In genomic region chr1:84975035-84975434, GRCh38 we compare ENCODE assay signal across 14 cellular contexts. TPM values are rescaled to one million over a fixed set of nuclear protein-coding genes. Genes with fewer than 3 reads are reported as not detected.
DNase-seq lines count a peak whose midpoint lies in the region; ATAC-seq and TF ChIP-seq lines count a peak whose summit lies in the region.
"Had no signal": no experiment of that assay in that cellular context is flagged by ENCODE, and none has a peak within 500 bp of the region (broad histone marks: within the 10 kb centered on the region; RNA-seq: fewer than 3 reads in every experiment).

No MANE protein-coding gene starts in this region.

- no peaks in the 10 kb centered on the region for H3K27me3 ChIP-seq in PC-3 (ENCODE audit: low read length)
- H3K27me3 ChIP-seq: pancreas had no signal

- H3K9ac ChIP-seq in PC-3 (ENCODE audit: low read length), result no peak overlapping the region

- no peak overlapping the region for H3K4me3 ChIP-seq in PC-3 (ENCODE audit: low read length)
- H3K4me3 ChIP-seq: pancreas had no signal

- H3K27ac Mint-ChIP-seq in activated T-helper 17 cell treated with anti-CD3 and anti-CD28 coated beads, Interleukin-2, amount 50 U/mL, for 72 hours, result peak overlapping the region; percentile 75
- H3K27ac Mint-ChIP-seq: activated naive CD4-positive, alpha-beta T cell treated with anti-CD3 and anti-CD28 coated beads, Interleukin-2, amount 10 ng/mL, durations not matched to agents 7 days and 5 days; endodermal cell had no signal

- H3K36me3 ChIP-seq in PC-3 (ENCODE audit: low read depth, low read length), result no peaks in the 10 kb centered on the region
- H3K36me3 ChIP-seq: pancreas had no signal

- no peaks in the 10 kb centered on the region for H3K9me3 ChIP-seq in PC-3 (ENCODE audit: low read length)
- H3K9me3 ChIP-seq: pancreas had no signal

- no peaks in the 10 kb centered on the region for H4K20me1 ChIP-seq in PC-3 (ENCODE audit: low read length)

- H3K4me3 Mint-ChIP-seq in activated T-helper 17 cell treated with anti-CD3 and anti-CD28 coated beads, Interleukin-2, amount 50 U/mL, for 72 hours, result peak overlapping the region; percentile 61
- H3K4me3 Mint-ChIP-seq: activated naive CD4-positive, alpha-beta T cell treated with anti-CD3 and anti-CD28 coated beads, Interleukin-2, amount 10 ng/mL, durations not matched to agents 7 days and 5 days; endodermal cell had no signal

- H2AFZ ChIP-seq in PC-3 (ENCODE audit: low read length), result no peak overlapping the region

- BruUV-seq in PC-3 (replicated peaks; lab: Mats Ljungman, UMichigan), result no TSS peak

- no peaks in the 10 kb centered on the region for H3K27me3 Mint-ChIP-seq in activated T-helper 17 cell treated with anti-CD3 and anti-CD28 coated beads, Interleukin-2, amount 50 U/mL, for 72 hours

- intact Hi-C loops in PC-3 (cut with micrococcal nuclease), result no loop called here

- H3K9me2 ChIP-seq in PC-3 (replicated peaks; ENCODE audit: low read length), result no peaks in the 10 kb centered on the region

- H3K4me1 Mint-ChIP-seq in activated T-helper 17 cell treated with anti-CD3 and anti-CD28 coated beads, Interleukin-2, amount 50 U/mL, for 72 hours, result peaks cover 32% of the 10 kb centered on the region
- H3K4me1 Mint-ChIP-seq: endodermal cell had no signal

- H3K27ac ChIP-seq in PC-3 (ENCODE audit: low read length), result no peak overlapping the region
- H3K27ac ChIP-seq: pancreas had no signal

- no peaks in the 10 kb centered on the region for H3F3A ChIP-seq in PC-3 (ENCODE audit: low read length, unreplicated experiment)

- H3K36me3 Mint-ChIP-seq in activated T-helper 17 cell treated with anti-CD3 and anti-CD28 coated beads, Interleukin-2, amount 50 U/mL, for 72 hours (ENCODE audit: low read depth), result peaks cover 46% of the 10 kb centered on the region

- no peak for DNase-seq in Ammon's horn (ENCODE audit: low spot score)
- DNase-seq in PC-3, result no peak
- DNase-seq in stimulated activated CD4-positive, alpha-beta T cell treated with anti-CD3 and anti-CD28 coated beads, Interleukin-15, amount 100 ng/mL, for 24 hours, result no peak
- DNase-seq: activated CD4-positive, alpha-beta T cell treated with anti-CD3 and anti-CD28 coated beads, Interleukin-2, amount 50 U/mL, for 48 hours; activated naive CD4-positive, alpha-beta T cell treated with anti-CD3 and anti-CD28 coated beads, Interleukin-2, amount 10 ng/mL, durations not matched to agents 7 days and 5 days; endodermal cell; NCI-H1048; NCI-H345; pancreas had no signal

- POLR2A ChIA-PET in PC-3 (lab: Charles Lee; ENCODE audit: unreplicated experiment), result no interaction called here

- H3K4me1 ChIP-seq in PC-3 (ENCODE audit: insufficient read depth, low read length), result no peaks in the 10 kb centered on the region
- H3K4me1 ChIP-seq: pancreas had no signal

- H3K9me3 Mint-ChIP-seq in activated T-helper 17 cell treated with anti-CD3 and anti-CD28 coated beads, Interleukin-2, amount 50 U/mL, for 72 hours, result peaks cover 4% of the 10 kb centered on the region
- H3K9me3 Mint-ChIP-seq: endodermal cell had no signal

- TF ChIP-seq CTCF in PC-3 (conservative IDR thresholded peaks at IDR 0.05; ENCODE audit: low read depth, low read length), result no peak

- no peak overlapping the region for H3K4me2 ChIP-seq in PC-3 (ENCODE audit: low read length)

- H3K79me2 ChIP-seq in PC-3 (ENCODE audit: low read length), result no peaks in the 10 kb centered on the region

- ATAC-seq in GM18520 (IDR thresholded peaks at IDR 0.05; ENCODE audit: unreplicated experiment) (peak; percentile 28), GM19395 (IDR thresholded peaks at IDR 0.05; ENCODE audit: unreplicated experiment) (peak; percentile 32), HG03066 (IDR thresholded peaks at IDR 0.05; ENCODE audit: low read depth, unreplicated experiment) (peak; percentile 23), PC-3 (no peak)
- peak; percentile 33 for ATAC-seq in activated T-helper 17 cell treated with anti-CD3 and anti-CD28 coated beads, Interleukin-2, amount 50 U/mL, for 72 hours (replicated peaks)
- ATAC-seq: pancreas had no signal

- CTCF ChIA-PET in PC-3 (lab: Charles Lee), result no interaction called here

RNA-seq across cellular contexts. Expression of gene MCOLN2, which starts 21.9 kb away (rescaled TPM):
- total RNA-seq in activated T-helper 17 cell treated with anti-CD3 and anti-CD28 coated beads, Interleukin-2, amount 50 U/mL, for 72 hours, result 10 to 100 TPM; 25.6 to 43.8 TPM
- 11.7 and 24.6 TPM in 2 replicates for total RNA-seq in PC-3 (2014; rRNA removed)
- total RNA-seq: temporal lobe had no signal
